ENCODE assay signal across 19 cellular contexts in genomic region chr22:44266811-44267760, GRCh38. TPM values are rescaled to one million over a fixed set of nuclear protein-coding genes. Genes with fewer than 3 reads are reported as not detected.
A peak's percentile ranks its signal among the peaks of the same experiment; 100 is the strongest.
DNase-seq lines count a peak whose midpoint lies in the region; ATAC-seq, FAIRE-seq and TF ChIP-seq lines count a peak whose summit lies in the region.
"Had no signal": no experiment of that assay in that cellular context is flagged by ENCODE, and none has a peak within 500 bp of the region (broad histone marks: within the 10 kb centered on the region; RNA-seq: fewer than 3 reads in every experiment).

No MANE protein-coding gene starts in this region.

- no peaks in the 10 kb centered on the region for H4K20me1 ChIP-seq in neural progenitor cell (ENCODE audit: low read depth)

- CTCF ChIA-PET in RWPE1 (lab: Yijun Ruan, JAX): no interaction called here
- CTCF ChIA-PET in activated CD8-positive, alpha-beta T cell treated with anti-CD3 and anti-CD28 coated beads for 36 hours (lab: Charles Lee): no interaction called here

- H3F3A ChIP-seq in neural progenitor cell (ENCODE audit: low read depth): peaks cover 13% of the 10 kb centered on the region

- intact Hi-C loops in Right ventricle myocardium superior (cut with DNase I): no loop called here
- intact Hi-C loops in activated CD8-positive, alpha-beta T cell treated with anti-CD3 and anti-CD28 coated beads for 36 hours (cut with micrococcal nuclease): no loop called here

- no peak overlapping the region for H3K9ac ChIP-seq in neural progenitor cell
- H3K9ac ChIP-seq: GM23248 had no signal

- no peaks in the 10 kb centered on the region for H3K9me3 ChIP-seq in right atrium auricular region
- no peaks in the 10 kb centered on the region for H3K9me3 ChIP-seq in neural progenitor cell (ENCODE audit: low read depth)
- H3K9me3 ChIP-seq: A549 had no signal

- H3K36me3 ChIP-seq in right atrium auricular region (no peaks in the 10 kb centered on the region), neural progenitor cell (no peaks in the 10 kb centered on the region)

- H2AFZ ChIP-seq in neural progenitor cell (replicated peaks): no peak overlapping the region
- H2AFZ ChIP-seq: GM23248 had no signal

- H3K27ac Mint-ChIP-seq in neural progenitor cell: peak overlapping the region; percentile 31
- H3K27ac Mint-ChIP-seq in activated naive CD8-positive, alpha-beta T cell treated with anti-CD3 and anti-CD28 coated beads, Interleukin-2, amount 50 U/mL, for 24 hours: no peak overlapping the region
- H3K27ac Mint-ChIP-seq in activated CD8-positive, alpha-beta T cell treated with anti-CD3 and anti-CD28 coated beads for 36 hours: no peak overlapping the region
- H3K27ac Mint-ChIP-seq: IgD-negative memory B cell had no signal

- H3K4me1 ChIP-seq in right atrium auricular region: peaks cover 0 to 1% of the 10 kb centered on the region in 2 donors
- peaks cover 30% of the 10 kb centered on the region for H3K4me1 ChIP-seq in neural progenitor cell
- H3K4me1 ChIP-seq: A549 had no signal

- H3K9me3 Mint-ChIP-seq in neural progenitor cell: peaks cover 3% of the 10 kb centered on the region
- no peaks in the 10 kb centered on the region for H3K9me3 Mint-ChIP-seq in activated naive CD8-positive, alpha-beta T cell treated with anti-CD3 and anti-CD28 coated beads, Interleukin-2, amount 50 U/mL, for 24 hours
- H3K9me3 Mint-ChIP-seq in activated CD8-positive, alpha-beta T cell treated with anti-CD3 and anti-CD28 coated beads for 36 hours: no peaks in the 10 kb centered on the region
- H3K9me3 Mint-ChIP-seq: IgD-negative memory B cell had no signal

- no peak overlapping the region for H3K27ac ChIP-seq in right atrium auricular region
- H3K27ac ChIP-seq in RWPE1: peak overlapping the region; percentile 57
- H3K27ac ChIP-seq in neural progenitor cell: no peak overlapping the region
- H3K27ac ChIP-seq: A549, GM23248 had no signal

- H3K4me3 ChIP-seq in right atrium auricular region (no peak overlapping the region), neural progenitor cell (no peak overlapping the region)
- H3K4me3 ChIP-seq: A549, GM23248 had no signal

- no peak overlapping the region for H3K4me3 Mint-ChIP-seq in neural progenitor cell
- no peak overlapping the region for H3K4me3 Mint-ChIP-seq in activated naive CD8-positive, alpha-beta T cell treated with anti-CD3 and anti-CD28 coated beads, Interleukin-2, amount 50 U/mL, for 24 hours
- no peak overlapping the region for H3K4me3 Mint-ChIP-seq in activated CD8-positive, alpha-beta T cell treated with anti-CD3 and anti-CD28 coated beads for 36 hours
- H3K4me3 Mint-ChIP-seq: IgD-negative memory B cell had no signal

- peak; percentile 30 for ATAC-seq in Right ventricle myocardium superior (ENCODE audit: poor library complexity)
- ATAC-seq in activated naive CD8-positive, alpha-beta T cell treated with anti-CD3 and anti-CD28 coated beads, Interleukin-2, amount 50 U/mL, for 24 hours: no peak
- ATAC-seq in activated CD8-positive, alpha-beta T cell treated with anti-CD3 and anti-CD28 coated beads for 36 hours: no peak
- ATAC-seq: A549 had no signal

- H3K4me2 ChIP-seq in neural progenitor cell: no peak overlapping the region
- H3K4me2 ChIP-seq: A549 had no signal

- FAIRE-seq in urothelium cell line (lab: Jason Lieb, UNC): peak; percentile 13
- FAIRE-seq: A549 had no signal

- TF ChIP-seq CTCF in right atrium auricular region (IDR thresholded peaks at IDR 0.05) (no peak), RWPE1 (conservative IDR thresholded peaks at IDR 0.05; ENCODE audit: low read depth) (no peak), neural progenitor cell (IDR thresholded peaks at IDR 0.05) (no peak)
- no peak for TF ChIP-seq CTCF in activated CD8-positive, alpha-beta T cell treated with anti-CD3 and anti-CD28 coated beads for 36 hours (IDR thresholded peaks at IDR 0.05)

- no peaks in the 10 kb centered on the region for H3K79me2 ChIP-seq in neural progenitor cell (ENCODE audit: low read depth)

- H3K27me3 ChIP-seq in right atrium auricular region (no peaks in the 10 kb centered on the region), neural progenitor cell (no peaks in the 10 kb centered on the region)

- H3K27me3 Mint-ChIP-seq in neural progenitor cell (ENCODE audit: insufficient read depth, low read depth): peaks cover 20% of the 10 kb centered on the region
- H3K27me3 Mint-ChIP-seq in activated naive CD8-positive, alpha-beta T cell treated with anti-CD3 and anti-CD28 coated beads, Interleukin-2, amount 50 U/mL, for 24 hours: no peaks in the 10 kb centered on the region
- no peaks in the 10 kb centered on the region for H3K27me3 Mint-ChIP-seq in activated CD8-positive, alpha-beta T cell treated with anti-CD3 and anti-CD28 coated beads for 36 hours

- H3K4me1 Mint-ChIP-seq in neural progenitor cell: peaks cover 15% of the 10 kb centered on the region
- no peaks in the 10 kb centered on the region for H3K4me1 Mint-ChIP-seq in activated naive CD8-positive, alpha-beta T cell treated with anti-CD3 and anti-CD28 coated beads, Interleukin-2, amount 50 U/mL, for 24 hours
- H3K4me1 Mint-ChIP-seq in activated CD8-positive, alpha-beta T cell treated with anti-CD3 and anti-CD28 coated beads for 36 hours (ENCODE audit: low read depth): no peaks in the 10 kb centered on the region
- H3K4me1 Mint-ChIP-seq: IgD-negative memory B cell had no signal

- DNase-seq in Right ventricle myocardium superior (no peak), right atrium auricular region (ENCODE audit: low spot score) (no peak), RWPE1 (ENCODE audit: low spot score) (no peak), neural progenitor cell (ENCODE audit: low spot score) (no peak), urothelium cell line (ENCODE audit: low spot score) (no peak)
- DNase-seq in activated CD4-positive, alpha-beta T cell treated with anti-CD3 and anti-CD28 coated beads for 1 hour: no peak
- no peak for DNase-seq in activated naive CD8-positive, alpha-beta T cell treated with anti-CD3 and anti-CD28 coated beads, Interleukin-2, amount 50 U/mL, for 24 hours
- DNase-seq in activated CD8-positive, alpha-beta T cell treated with anti-CD3 and anti-CD28 coated beads for 36 hours: no peak
- DNase-seq: DMS79 treated with DMSO at 0.1 percent for 48 hours; GF-D8; GM23248; MV-4-11; NCI-H1436 treated with DMSO at 0.1 percent for 48 hours; NCI-H2081; NCI-H226; NCI-H526; NK-92 treated with Interleukin-12 subunit alpha and Interleukin-12 subunit beta, amount 100 ng/mL, for 24 hours had no signal

- peaks cover 3% of the 10 kb centered on the region for H3K36me3 Mint-ChIP-seq in neural progenitor cell
- no peaks in the 10 kb centered on the region for H3K36me3 Mint-ChIP-seq in activated naive CD8-positive, alpha-beta T cell treated with anti-CD3 and anti-CD28 coated beads, Interleukin-2, amount 50 U/mL, for 24 hours (ENCODE audit: low read depth)
- no peaks in the 10 kb centered on the region for H3K36me3 Mint-ChIP-seq in activated CD8-positive, alpha-beta T cell treated with anti-CD3 and anti-CD28 coated beads for 36 hours (ENCODE audit: low read depth)
- H3K36me3 Mint-ChIP-seq: IgD-negative memory B cell had no signal

- POLR2A ChIA-PET in RWPE1 (lab: Yijun Ruan, JAX; ENCODE audit: low non-redundant PET): no interaction called here
- POLR2A ChIA-PET in activated CD8-positive, alpha-beta T cell treated with anti-CD3 and anti-CD28 coated beads for 36 hours (lab: Charles Lee): interaction anchor here (1.2 kb wide), 1 partner anchor 12 kb away, joined by 3 read pairs; no protein-coding TSS in a partner anchor

RNA-seq across cellular contexts. Expression of gene SHISAL1, which starts 45.7 kb away (rescaled TPM):
- total RNA-seq in Right ventricle myocardium superior (1.3 TPM), right atrium auricular region (1 to 10 TPM in 1 of 2 donors, under 1 TPM in 1; 0.26 to 2.0 TPM), neural progenitor cell (ENCODE audit: low replicate concordance) (4.4 and 5.7 TPM in 2 replicates)
- not detected for total RNA-seq in activated CD8-positive, alpha-beta T cell treated with anti-CD3 and anti-CD28 coated beads for 36 hours
